1 cellular context compared by ENCODE assay signal in genomic region chr18:50869150-50869549, GRCh38.
TF ChIP-seq lines count a peak whose summit lies in the region.

No MANE protein-coding gene starts in this region.

TF ChIP-seq in IMR-90, 13 proteins besides CTCF, POLR2A, EP300 and RAD21:
- TF ChIP-seq CEBPB (IDR thresholded peaks at IDR 0.05; ENCODE audit: low read depth, low read length) (no peak), CHD1 (IDR thresholded peaks at IDR 0.05; ENCODE audit: low read depth, low read length) (no peak), USF2 (IDR thresholded peaks at IDR 0.05; ENCODE audit: low read depth, low read length) (no peak), SMC3 (IDR thresholded peaks at IDR 0.05; ENCODE audit: low read depth, low read length) (no peak), MAZ (IDR thresholded peaks at IDR 0.05; ENCODE audit: borderline replicate concordance, low read depth, low read length) (no peak), RCOR1 (IDR thresholded peaks at IDR 0.05; ENCODE audit: insufficient replicate concordance, low read length) (no peak), RFX5 (IDR thresholded peaks at IDR 0.05; ENCODE audit: low read depth, low read length) (no peak), NFE2L2 (IDR thresholded peaks at IDR 0.05; ENCODE audit: low read depth, low read length) (no peak), ELK1 (IDR thresholded peaks at IDR 0.05; ENCODE audit: borderline replicate concordance, low read depth, low read length) (no peak)
